In genomic region chr17:43673516-43674323, GRCh38 we compare ENCODE assay signal across 8 cellular contexts. TPM values are rescaled to one million over a fixed set of nuclear protein-coding genes. Genes with fewer than 3 reads are reported as not detected.
A peak's percentile ranks its signal among the peaks of the same experiment; 100 is the strongest.
DNase-seq lines count a peak whose midpoint lies in the region; ATAC-seq and TF ChIP-seq lines count a peak whose summit lies in the region.

No MANE protein-coding gene starts in this region.

- H3K27me3 ChIP-seq in testis, result no peaks in the 10 kb centered on the region

- peaks cover 10% of the 10 kb centered on the region for H3K4me1 ChIP-seq in testis

- DNase-seq in COR-L47 (lab: John Stamatoyannopoulos, UW) (peak; percentile 26), HUDEP-2 (lab: John Stamatoyannopoulos, UW; ENCODE audit: unreplicated experiment in 76 of 76) (peak in 43 of 76 experiments; percentile 2 to 65 (median 23)), RKO (ENCODE audit: low spot score) (peak; percentile 63), activated T-helper 1 cell treated with Interleukin-2 at 50 U/mL for 16 hours (ENCODE audit: low read depth) (peak; percentile 52), fibroblast of the aortic adventitia (ENCODE audit: low read depth) (peak; percentile 73), nucleus accumbens (lab: John Stamatoyannopoulos, UW) (peak in 40 of 56 donors; percentile 2 to 82 (median 38)), testis (peak; percentile 89)

- WGBS in testis, 2 donors, result 61 to 63% methylated on average over 14 of the region's 14 CpGs

- TF ChIP-seq POLR2A in testis (IDR thresholded peaks at IDR 0.05), result no peak

- no peak for ATAC-seq in GM18867 (IDR thresholded peaks at IDR 0.05; ENCODE audit: unreplicated experiment)

- no peaks in the 10 kb centered on the region for H3K9me3 ChIP-seq in testis

- H3K27ac ChIP-seq in testis, result no peak overlapping the region

- no peak overlapping the region for H3K4me3 ChIP-seq in fibroblast of the aortic adventitia (ENCODE audit: low read depth, low read length)
- H3K4me3 ChIP-seq in testis, result no peak overlapping the region

- TF ChIP-seq CTCF in fibroblast of the aortic adventitia (IDR thresholded peaks at IDR 0.05; ENCODE audit: insufficient read depth, low read length) (peak; percentile 98), testis (IDR thresholded peaks at IDR 0.05) (peak; percentile 89 to 97 (median 96))

- intact Hi-C loops in testis (cut with DNase I; ENCODE audit: low total_unique reads), result loop anchor here (5.0 kb wide), 1 partner anchor 96 kb away; no protein-coding TSS in a partner anchor

- no peaks in the 10 kb centered on the region for H3K36me3 ChIP-seq in testis (ENCODE audit: low read depth, missing control alignments)

RNA-seq across cellular contexts. Expression of gene MEOX1, which starts 12.0 kb away (rescaled TPM):
- total RNA-seq in fibroblast of the aortic adventitia (ENCODE audit: low replicate concordance), result not detected in 2 replicates
- 1 to 10 TPM in 1 of 2 donors, under 1 TPM in 1; 0.12 to 2.8 TPM for total RNA-seq in testis
- polyA plus RNA-seq in testis (ENCODE audit: insufficient read depth, low read depth, low replicate concordance), result 6.1 TPM

Comparison
In these comparisons a context has a peak if more than half of its experiments do, and no peak if none do; other contexts are left out.
1. DNase-seq: peak in every context shown above with its lines; median percentile 89 in testis; 73 in fibroblast of the aortic adventitia; 63 in RKO; 52 in activated T-helper 1 cell treated with Interleukin-2 at 50 U/mL for 16 hours; 38 in nucleus accumbens; 26 in COR-L47; 23 in HUDEP-2.